8 cellular contexts compared by ENCODE assay signal in the genomic region with DNA sequence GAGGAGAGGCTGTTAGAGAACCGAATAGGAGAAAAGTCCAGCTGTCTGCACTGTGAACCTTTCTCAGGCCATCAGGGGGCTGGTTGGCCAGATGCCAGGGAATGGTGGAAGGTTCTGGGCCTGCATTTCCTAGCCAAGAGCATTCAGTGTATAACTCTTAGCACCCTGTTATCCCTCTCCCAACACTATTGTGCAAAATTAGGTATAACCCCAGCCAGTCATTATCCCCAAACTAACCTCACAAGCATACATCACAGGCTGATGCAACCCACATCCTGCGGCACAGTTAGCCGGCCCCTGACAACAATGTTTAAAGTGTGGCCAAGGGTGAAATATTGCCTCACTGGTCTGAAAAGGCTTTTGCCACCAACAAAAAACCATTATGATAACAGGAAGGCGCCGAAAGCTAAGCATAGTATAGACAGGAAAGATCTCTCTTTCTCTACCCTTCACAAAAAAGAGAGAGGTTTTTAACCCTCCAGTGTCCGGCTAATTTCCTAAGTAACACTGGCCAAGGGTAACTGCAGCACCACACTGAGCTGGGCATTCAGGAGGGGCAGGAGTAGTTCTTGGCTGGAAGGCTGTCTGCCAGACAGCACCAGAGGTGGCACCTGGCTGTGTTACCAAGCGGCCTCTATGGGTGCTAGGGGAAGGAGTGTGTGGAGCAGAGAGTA.
DNase-seq lines count a peak whose midpoint lies in the region; ATAC-seq and TF ChIP-seq lines count a peak whose summit lies in the region.

No MANE protein-coding gene starts in this region.

- H3K4me1 ChIP-seq in PC-3 (ENCODE audit: insufficient read depth, low read length) (peaks cover 50% of the 10 kb centered on the region), gastrocnemius medialis (peaks cover 3% of the 10 kb centered on the region in 2 donors)

- H4K20me1 ChIP-seq in PC-3 (ENCODE audit: low read length), result no peaks in the 10 kb centered on the region

- peak overlapping the region; percentile 76 for H3K27ac Mint-ChIP-seq in central memory CD8-positive, alpha-beta T cell (ENCODE audit: low read depth)
- H3K27ac Mint-ChIP-seq in natural killer cell, result peak overlapping the region; percentile 93 to 97
- H3K27ac Mint-ChIP-seq in CD4-positive, alpha-beta T cell, result no peak overlapping the region

- TF ChIP-seq CTCF in PC-3 (conservative IDR thresholded peaks at IDR 0.05; ENCODE audit: low read depth, low read length) (no peak), natural killer cell (IDR thresholded peaks at IDR 0.05) (no peak), gastrocnemius medialis (IDR thresholded peaks at IDR 0.05 in 4 of 5, conservative IDR thresholded peaks at IDR 0.05 in 1 of 5) (no peak)
- no peak for TF ChIP-seq CTCF in CD4-positive, alpha-beta T cell (IDR thresholded peaks at IDR 0.05)

- H3K27me3 Mint-ChIP-seq in central memory CD8-positive, alpha-beta T cell, result no peaks in the 10 kb centered on the region
- H3K27me3 Mint-ChIP-seq in natural killer cell (ENCODE audit: low read depth in 2 of 2), result peaks cover 0 to 5% of the 10 kb centered on the region in 2 donors
- no peaks in the 10 kb centered on the region for H3K27me3 Mint-ChIP-seq in CD4-positive, alpha-beta T cell

- POLR2A ChIA-PET in PC-3 (lab: Charles Lee; ENCODE audit: unreplicated experiment), result no interaction called here
- POLR2A ChIA-PET in CD4-positive, alpha-beta T cell (lab: Charles Lee), result no interaction called here

- ATAC-seq in PC-3, result no peak
- peak; percentile 79 for ATAC-seq in central memory CD8-positive, alpha-beta T cell (replicated peaks; ENCODE audit: extremely low read depth, poor library complexity, severe bottlenecking)
- ATAC-seq in natural killer cell, result peak; percentile 80 to 89 (median 85)
- ATAC-seq in CD4-positive, alpha-beta T cell (ENCODE audit: poor library complexity), result no peak
- no peak for ATAC-seq in GM21528 (IDR thresholded peaks at IDR 0.05; ENCODE audit: low FRiP score, unreplicated experiment)
- no peak for ATAC-seq in gastrocnemius medialis

- no peak for TF ChIP-seq POLR2A in gastrocnemius medialis (IDR thresholded peaks at IDR 0.05)

- H3K36me3 ChIP-seq in PC-3 (ENCODE audit: low read depth, low read length) (no peaks in the 10 kb centered on the region), gastrocnemius medialis (no peaks in the 10 kb centered on the region)

- DNase-seq in H4 (ENCODE audit: low spot score) (peak; percentile 92), PC-3 (peak; percentile 64), natural killer cell (peak; percentile 62), midbrain (lab: John Stamatoyannopoulos, UW) (no peak), gastrocnemius medialis (no peak)
- DNase-seq in central memory CD8-positive, alpha-beta T cell (ENCODE audit: low spot score in 2 of 2), result peak in 1 of 2 donors; percentile 33
- DNase-seq in CD4-positive, alpha-beta T cell, result no peak

- CTCF ChIA-PET in PC-3 (lab: Charles Lee), result no interaction called here
- CTCF ChIA-PET in CD4-positive, alpha-beta T cell (lab: Charles Lee), result no interaction called here

- no peaks in the 10 kb centered on the region for H3K9me3 Mint-ChIP-seq in central memory CD8-positive, alpha-beta T cell
- no peaks in the 10 kb centered on the region for H3K9me3 Mint-ChIP-seq in natural killer cell
- no peaks in the 10 kb centered on the region for H3K9me3 Mint-ChIP-seq in CD4-positive, alpha-beta T cell

- H3K36me3 Mint-ChIP-seq in central memory CD8-positive, alpha-beta T cell (ENCODE audit: insufficient read depth), result no peaks in the 10 kb centered on the region
- no peaks in the 10 kb centered on the region for H3K36me3 Mint-ChIP-seq in natural killer cell
- H3K36me3 Mint-ChIP-seq in CD4-positive, alpha-beta T cell (ENCODE audit: low read depth), result no peaks in the 10 kb centered on the region

- H3K27ac ChIP-seq in PC-3 (ENCODE audit: low read length), result peak overlapping the region; percentile 94
- no peak overlapping the region for H3K27ac ChIP-seq in CD4-positive, alpha-beta T cell (ENCODE audit: low read depth, low read length)
- H3K27ac ChIP-seq in gastrocnemius medialis, result no peak overlapping the region

- H3K9me3 ChIP-seq in PC-3 (ENCODE audit: low read length) (no peaks in the 10 kb centered on the region), gastrocnemius medialis (no peaks in the 10 kb centered on the region)
- no peaks in the 10 kb centered on the region for H3K9me3 ChIP-seq in CD4-positive, alpha-beta T cell (ENCODE audit: control insufficient read depth, low read length)

- H3K4me3 ChIP-seq in PC-3 (ENCODE audit: low read length) (no peak overlapping the region), gastrocnemius medialis (no peak overlapping the region)

- H3K9ac ChIP-seq in PC-3 (ENCODE audit: low read length), result 0 out of 2 replicates have a peak overlapping the region, but pooled peaks have one; percentile 5

- in situ Hi-C loops in gastrocnemius medialis (cut with MboI; ENCODE audit: low sequenced_read_pairs in 4 of 4), result no loop called here

- intact Hi-C loops in PC-3 (cut with micrococcal nuclease) (no loop called here), natural killer cell (cut with micrococcal nuclease) (loop anchor here (1.0 to 10.0 kb wide), 4 partner anchors 8 to 656 kb away; a partner anchor contains a TSS), gastrocnemius medialis (cut with DNase I; ENCODE audit: low total_unique reads) (no loop called here)
- intact Hi-C loops in CD4-positive, alpha-beta T cell (cut with DNase I, micrococcal nuclease), result no loop called here

- H3K79me2 ChIP-seq in PC-3 (ENCODE audit: low read length), result peaks cover 49% of the 10 kb centered on the region

- no peaks in the 10 kb centered on the region for H3K9me2 ChIP-seq in PC-3 (replicated peaks; ENCODE audit: low read length)

- H3K4me3 Mint-ChIP-seq in central memory CD8-positive, alpha-beta T cell, result peak overlapping the region; percentile 36
- peak overlapping the region; percentile 80 for H3K4me3 Mint-ChIP-seq in natural killer cell
- no peak overlapping the region for H3K4me3 Mint-ChIP-seq in CD4-positive, alpha-beta T cell

- H3F3A ChIP-seq in PC-3 (ENCODE audit: low read length, unreplicated experiment), result peaks cover 20% of the 10 kb centered on the region

- H3K27me3 ChIP-seq in PC-3 (ENCODE audit: low read length) (no peaks in the 10 kb centered on the region), gastrocnemius medialis (no peaks in the 10 kb centered on the region)
- H3K27me3 ChIP-seq in CD4-positive, alpha-beta T cell (ENCODE audit: control insufficient read depth, insufficient read depth, low read length), result no peaks in the 10 kb centered on the region

- H2AFZ ChIP-seq in PC-3 (ENCODE audit: low read length), result no peak overlapping the region

- H3K4me2 ChIP-seq in PC-3 (ENCODE audit: low read length), result no peak overlapping the region

- peaks cover 37% of the 10 kb centered on the region for H3K4me1 Mint-ChIP-seq in central memory CD8-positive, alpha-beta T cell
- H3K4me1 Mint-ChIP-seq in natural killer cell, result peaks cover 65 to 71% of the 10 kb centered on the region in 2 donors
- no peaks in the 10 kb centered on the region for H3K4me1 Mint-ChIP-seq in CD4-positive, alpha-beta T cell (ENCODE audit: low read depth)

- no TSS peak for BruUV-seq in PC-3 (replicated peaks; lab: Mats Ljungman, UMichigan)

Comparison
In these comparisons a context has a peak if more than half of its experiments do, and no peak if none do; other contexts are left out.
1. DNase-seq: peak in H4 (single experiment), PC-3 (single experiment) and natural killer cell (single experiment); none in midbrain (single experiment), CD4-positive, alpha-beta T cell (0 of 10) and gastrocnemius medialis (0 of 2).
2. ATAC-seq: peak in central memory CD8-positive, alpha-beta T cell (single experiment) and natural killer cell (3 of 3); none in PC-3 (single experiment), CD4-positive, alpha-beta T cell (single experiment), GM21528 (single experiment) and gastrocnemius medialis (0 of 2).